5 cellular contexts compared by ENCODE assay signal in genomic region chr2:241168366-241168765, GRCh38. TPM values are rescaled to one million over a fixed set of nuclear protein-coding genes. Genes with fewer than 3 reads are reported as not detected.
"Had no signal": no experiment of that assay in that cellular context is flagged by ENCODE, and none has a peak within 500 bp of the region (broad histone marks: within the 10 kb centered on the region; RNA-seq: fewer than 3 reads in every experiment).

No MANE protein-coding gene starts in this region.

- H3K4me2 ChIP-seq: GM23338 had no signal

- H2AFZ ChIP-seq: GM23338 had no signal

- H3K27me3 Mint-ChIP-seq: IgD-negative memory B cell had no signal

- H3K27ac Mint-ChIP-seq: GM23338, H9 had no signal

- ATAC-seq: GM23338 had no signal

- H3K4me3 Mint-ChIP-seq: GM23338, H9, IgD-negative memory B cell had no signal

- H3K4me1 Mint-ChIP-seq: GM23338, H9, IgD-negative memory B cell had no signal

- H3K4me3 ChIP-seq: GM23338 had no signal

- DNase-seq: H9, HCEC 1CT, KBM-7 had no signal

RNA-seq across cellular contexts. Expression of gene ANO7, which starts 20.1 kb away (rescaled TPM):
- polyA plus RNA-seq: IgD-negative memory B cell had no signal
